11 cellular contexts compared by ENCODE assay signal in the genomic region with DNA sequence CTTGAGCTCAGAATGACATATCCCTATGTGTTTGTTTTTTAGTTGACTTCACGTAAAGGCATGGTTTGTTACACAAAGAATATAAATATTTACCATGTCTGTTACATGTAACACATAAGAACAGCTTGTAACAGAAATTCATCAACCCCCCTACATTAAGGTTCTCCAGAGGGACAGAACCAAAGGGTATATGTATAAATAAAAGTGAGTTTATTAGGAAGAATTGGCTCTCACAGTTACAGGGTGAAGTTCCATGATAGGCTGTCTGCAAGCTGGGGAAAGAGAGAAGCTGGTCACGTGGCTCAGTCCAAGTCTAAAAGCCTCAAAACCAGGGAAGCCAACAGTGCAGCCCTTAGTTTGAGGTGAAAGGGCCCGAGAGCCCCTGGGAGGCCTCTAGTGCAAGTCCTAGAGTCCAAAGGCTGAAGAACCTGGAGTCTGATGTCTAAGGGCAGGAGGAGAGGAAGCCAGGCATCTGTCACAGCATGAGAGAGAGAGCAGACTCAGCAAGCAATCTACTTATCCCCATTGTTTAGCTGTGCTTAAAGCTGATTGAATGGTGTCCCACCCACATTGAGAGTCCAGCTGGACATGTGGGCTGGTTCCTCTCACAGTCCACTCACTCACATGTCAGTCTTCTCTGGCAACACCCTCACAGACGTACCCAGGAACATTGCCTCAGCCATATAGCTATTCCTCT. TPM values are rescaled to one million over a fixed set of nuclear protein-coding genes. Genes with fewer than 3 reads are reported as not detected.
DNase-seq lines count a peak whose midpoint lies in the region; ATAC-seq, FAIRE-seq and TF ChIP-seq lines count a peak whose summit lies in the region.
"Had no signal": no experiment of that assay in that cellular context is flagged by ENCODE, and none has a peak within 500 bp of the region (broad histone marks: within the 10 kb centered on the region; RNA-seq: fewer than 3 reads in every experiment).

No MANE protein-coding gene starts in this region.

- no peak for TF ChIP-seq CTCF in astrocyte (IDR thresholded peaks at IDR 0.05; ENCODE audit: insufficient read depth, low read depth, low read length)
- TF ChIP-seq CTCF in stomach (IDR thresholded peaks at IDR 0.05), result no peak

- DNase-seq in NCI-H2029 (lab: John Stamatoyannopoulos, UW) (peak; percentile 14), NCI-H2029 treated with DMSO at 0.1 percent for 48 hours (lab: John Stamatoyannopoulos, UW) (no peak), astrocyte (ENCODE audit: low read depth) (no peak), immature natural killer cell (peak in 1 of 3 donors; percentile 4), stomach (no peak), RPMI8226 (no peak)
- DNase-seq: MM.1S had no signal

- H2AFZ ChIP-seq in astrocyte (ENCODE audit: low read depth, low read length), result no peak overlapping the region

- H3K9me3 Mint-ChIP-seq in astrocyte (ENCODE audit: unreplicated experiment), result no peaks in the 10 kb centered on the region
- H3K9me3 Mint-ChIP-seq in immature natural killer cell, result no peaks in the 10 kb centered on the region

- no peak for TF ChIP-seq EP300 in stomach (IDR thresholded peaks at IDR 0.05)

- no peak overlapping the region for H3K9ac ChIP-seq in astrocyte (ENCODE audit: low read length)

- FAIRE-seq in astrocyte (lab: Jason Lieb, UNC), result no peak
- FAIRE-seq: A204.1, keratinocyte had no signal

- H3K4me1 ChIP-seq in astrocyte (ENCODE audit: insufficient read depth, low read length), result no peaks in the 10 kb centered on the region
- H3K4me1 ChIP-seq in stomach, result peaks cover 31 to 86% (median 63%) of the 10 kb centered on the region in 4 donors

- no peak overlapping the region for H3K4me2 ChIP-seq in astrocyte (ENCODE audit: low read length)

- ATAC-seq in GM21447 (IDR thresholded peaks at IDR 0.05; ENCODE audit: unreplicated experiment), result no peak
- no peak for ATAC-seq in HG03196 (IDR thresholded peaks at IDR 0.05; ENCODE audit: unreplicated experiment)

- no peak overlapping the region for H3K27ac Mint-ChIP-seq in astrocyte (ENCODE audit: unreplicated experiment)
- peak overlapping the region in 4 of 6 donors; percentile 57 to 79 (median 78) for H3K27ac Mint-ChIP-seq in immature natural killer cell

- H4K20me1 ChIP-seq in astrocyte (ENCODE audit: insufficient read depth, low read length), result peaks cover 85% of the 10 kb centered on the region

- TF ChIP-seq POLR2A in stomach (IDR thresholded peaks at IDR 0.05), result no peak

- H3K27ac ChIP-seq in astrocyte (ENCODE audit: low read depth, low read length), result peak overlapping the region; percentile 4
- H3K27ac ChIP-seq in stomach, result peak overlapping the region in 4 of 5 donors; percentile 42 to 48 (median 44)

- H3K4me3 ChIP-seq in astrocyte (ENCODE audit: insufficient read depth, low read depth, low read length), result no peak overlapping the region
- no peak overlapping the region for H3K4me3 ChIP-seq in stomach

- H3K4me1 Mint-ChIP-seq in astrocyte (ENCODE audit: low read depth, unreplicated experiment) (peaks cover 34% of the 10 kb centered on the region), immature natural killer cell (peaks cover 47 to 60% of the 10 kb centered on the region in 2 donors)

- H3K36me3 Mint-ChIP-seq in astrocyte (ENCODE audit: low read depth, unreplicated experiment), result peaks cover 3% of the 10 kb centered on the region
- peaks cover 0 to 4% (median 3%) of the 10 kb centered on the region in 3 donors for H3K36me3 Mint-ChIP-seq in immature natural killer cell

- peaks cover 8% of the 10 kb centered on the region for H3K36me3 ChIP-seq in astrocyte (ENCODE audit: insufficient read depth, low read length)
- peaks cover 15 to 38% (median 26%) of the 10 kb centered on the region in 4 donors for H3K36me3 ChIP-seq in stomach

- H3K27me3 Mint-ChIP-seq in astrocyte (ENCODE audit: low read depth, unreplicated experiment), result no peaks in the 10 kb centered on the region
- no peaks in the 10 kb centered on the region for H3K27me3 Mint-ChIP-seq in immature natural killer cell (ENCODE audit: low read depth in 3 of 3)

- no peaks in the 10 kb centered on the region for H3K27me3 ChIP-seq in astrocyte (ENCODE audit: insufficient read depth, low read length)
- H3K27me3 ChIP-seq in stomach, result no peaks in the 10 kb centered on the region

- intact Hi-C loops in stomach (cut with DNase I; ENCODE audit: low total_unique reads), result no loop called here

- H3K79me2 ChIP-seq in astrocyte (ENCODE audit: insufficient read depth, low read length), result peaks cover 92% of the 10 kb centered on the region

- WGBS in stomach, 5 donors, result 20 to 42% (median 28%) methylated on average over 4 of the region's 4 CpGs

- H3K9me3 ChIP-seq in astrocyte (ENCODE audit: insufficient read depth, low read depth, low read length) (no peaks in the 10 kb centered on the region), stomach (no peaks in the 10 kb centered on the region)

- H3K4me3 Mint-ChIP-seq in astrocyte (ENCODE audit: unreplicated experiment) (no peak overlapping the region), immature natural killer cell (no peak overlapping the region)

RNA-seq across cellular contexts. Expression of a gene that starts 15.8 kb away (rescaled TPM):
- total RNA-seq in astrocyte (109 and 110 TPM in 2 replicates), stomach (10 to 100 TPM; 26.4 to 97.9 (median 61.3) TPM)
- polyA plus RNA-seq in immature natural killer cell (100 to 1,000 TPM in 1 of 3 donors, 10 to 100 TPM in 2; 61.6 to 103 (median 70.7) TPM), stomach (10 to 100 TPM; 22.2 to 28.0 (median 26.9) TPM)
